In the genomic region with DNA sequence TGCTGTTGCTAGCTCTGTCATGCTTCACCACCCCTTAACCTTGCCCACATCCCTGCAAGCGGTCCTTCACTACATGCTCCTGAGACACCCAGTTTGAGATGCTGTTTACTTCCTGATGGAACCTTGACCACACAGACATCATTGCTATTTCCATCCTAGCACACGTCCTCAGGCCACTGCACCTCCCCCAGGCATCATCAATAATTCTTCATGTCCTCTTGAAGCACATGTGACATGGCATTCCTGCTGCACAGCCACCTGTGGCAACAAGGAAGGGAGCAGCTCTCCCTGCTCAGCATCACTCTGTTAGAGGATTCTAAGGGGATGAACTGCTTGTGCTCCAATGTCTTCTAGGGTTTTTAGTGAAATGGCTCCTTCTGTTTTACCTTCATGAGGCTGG, we compare ENCODE assay signal across 19 cellular contexts. TPM values are rescaled to one million over a fixed set of nuclear protein-coding genes. Genes with fewer than 3 reads are reported as not detected.
DNase-seq lines count a peak whose midpoint lies in the region; ATAC-seq, FAIRE-seq and TF ChIP-seq lines count a peak whose summit lies in the region.
"Had no signal": no experiment of that assay in that cellular context is flagged by ENCODE, and none has a peak within 500 bp of the region (broad histone marks: within the 10 kb centered on the region; RNA-seq: fewer than 3 reads in every experiment).

No MANE protein-coding gene starts in this region.

- in situ Hi-C loops in GM12878 (cut with MboI), result no loop called here
- in situ Hi-C loops in G401 (cut with HindIII; ENCODE audit: low sequenced_read_pairs), result no loop called here

- H3K4me2 ChIP-seq in A549, result no peak overlapping the region
- no peak overlapping the region for H3K4me2 ChIP-seq in GM12878 (ENCODE audit: control insufficient read depth, insufficient read depth)

- FAIRE-seq in A549 (lab: Jason Lieb, UNC) (no peak), GM12878 (lab: Jason Lieb, UNC) (no peak)
- FAIRE-seq: colon, endometrium had no signal

- no peaks in the 10 kb centered on the region for H3K79me2 ChIP-seq in GM12878 (ENCODE audit: control insufficient read depth, insufficient read depth, low read length)

- SMC1A ChIA-PET in GM12878 (lab: Charles Lee; ENCODE audit: uncharacterized antibody, unreplicated experiment), result interaction anchor here (1.0 to 2.0 kb wide), 3 partner anchors 120 to 375 kb away, joined by 3 to 5 read pairs (median 3); no protein-coding TSS in a partner anchor

- no peak overlapping the region for H2AFZ ChIP-seq in GM12878 (ENCODE audit: control insufficient read depth, low read depth, low read length)

- TF ChIP-seq POLR2A in A549 (IDR thresholded peaks at IDR 0.05; ENCODE audit: low read length) (no peak), GM12878 (IDR thresholded peaks at IDR 0.05; ENCODE audit: low read depth, low read length) (no peak), right lobe of liver (IDR thresholded peaks at IDR 0.05) (no peak)

- intact Hi-C loops in GM12878 (cut with micrococcal nuclease; ENCODE audit: unreplicated experiment), result no loop called here
- intact Hi-C loops in right lobe of liver (cut with DNase I), result no loop called here

- TF ChIP-seq EP300 in A549 (IDR thresholded peaks at IDR 0.05) (no peak), GM12878 (IDR thresholded peaks at IDR 0.05; ENCODE audit: borderline replicate concordance in 1 of 2, control insufficient read depth in 1 of 2, low read depth in 2 of 2, low read length in 2 of 2) (no peak)

- 58% methylated on average over 2 of the region's 2 CpGs for WGBS in A549 (ENCODE audit: missing lambda C conversion rate)
- WGBS in GM12878 (ENCODE audit: insufficient coverage, insufficient replicate concordance, low lambda C conversion rate, missing lambda C conversion rate), result 3% methylated on average over 2 of the region's 2 CpGs
- 0% methylated on average over 1 of the region's 2 CpGs for WGBS in right lobe of liver (ENCODE audit: insufficient coverage, low coverage, low lambda C conversion rate, missing lambda C conversion rate)

- no peak overlapping the region for H3K9ac ChIP-seq in GM12878 (ENCODE audit: control insufficient read depth, insufficient read depth, low read length)

- no peaks in the 10 kb centered on the region for H4K20me1 ChIP-seq in GM12878 (ENCODE audit: control insufficient read depth, insufficient read depth)

- TF ChIP-seq RAD21 in A549 (conservative IDR thresholded peaks at IDR 0.05 in 1 of 2, IDR thresholded peaks at IDR 0.05 in 1 of 2) (no peak), GM12878 (IDR thresholded peaks at IDR 0.05; ENCODE audit: insufficient read depth, low read depth, low read length) (no peak)

- peaks cover 4% of the 10 kb centered on the region; the same call in 2 of the 3 replicates for H3K9me3 ChIP-seq in A549
- H3K9me3 ChIP-seq in HEK293 (ENCODE audit: control insufficient read depth, insufficient read depth, low read depth, low read length), result no peaks in the 10 kb centered on the region
- no peaks in the 10 kb centered on the region for H3K9me3 ChIP-seq in GM12878 (replicated peaks; ENCODE audit: control insufficient read depth, insufficient read depth, low read length)
- H3K9me3 ChIP-seq in right lobe of liver, result no peaks in the 10 kb centered on the region
- H3K9me3 ChIP-seq: upper lobe of left lung had no signal

- TF ChIP-seq CTCF in A549 (IDR thresholded peaks at IDR 0.05) (no peak), HEK293 (tag by site-specific recombination; IDR thresholded peaks at IDR 0.05) (no peak), GM12878 (IDR thresholded peaks at IDR 0.05 in 2 of 3, conservative IDR thresholded peaks at IDR 0.05 in 1 of 3; ENCODE audit: control insufficient read depth in 2 of 3, extremely low read depth in 1 of 3, insufficient read depth in 1 of 3, low read depth in 3 of 3, low read length in 3 of 3) (no peak), right lobe of liver (IDR thresholded peaks at IDR 0.05) (no peak)

- DNase-seq in A549 (ENCODE audit: low read depth in 1 of 2, low spot score in 1 of 2) (no peak), GM12878 (ENCODE audit: low read depth, low spot score) (no peak), right lobe of liver (no peak), G401 (ENCODE audit: low spot score) (no peak), SW480 (ENCODE audit: low spot score) (no peak)
- no peak for DNase-seq in stimulated activated CD4-positive, alpha-beta T cell treated with anti-CD3 and anti-CD28 coated beads, Interleukin-15, amount 100 ng/mL, for 24 hours
- DNase-seq: activated naive CD4-positive, alpha-beta T cell treated with anti-CD3 and anti-CD28 coated beads, Interleukin-2, amount 50 U/mL, for 16 hours; CD4-positive, alpha-beta T cell; HFFc6; hippocampal formation; left cardiac atrium; Right ventricle myocardium superior; stimulated activated naive CD4-positive, alpha-beta T cell treated with Interleukin-2 at 50 U/mL for 16 hours; T-cell; upper lobe of left lung had no signal

- H3K4me3 ChIP-seq in A549 (no peak overlapping the region), HEK293 (ENCODE audit: low read depth, low read length) (no peak overlapping the region), GM12878 (no peak overlapping the region), right lobe of liver (no peak overlapping the region)
- H3K4me3 ChIP-seq: upper lobe of left lung had no signal

- BruUV-seq in GM12878 (replicated peaks; lab: Mats Ljungman, UMichigan), result no TSS peak

- CTCF ChIA-PET in A549 (lab: Yijun Ruan, JAX), result interaction anchor here (0.6 to 10.4 kb wide), 5 partner anchors 9 to 168 kb away, joined by 3 to 95 read pairs (median 5); a partner anchor contains a TSS
- CTCF ChIA-PET in HEK293 (lab: Yijun Ruan, JAX), result no interaction called here
- CTCF ChIA-PET in GM12878 (lab: Yijun Ruan, JAX), result interaction anchor here (1.4 kb wide), 1 partner anchor 11 kb away, joined by 3 read pairs; no protein-coding TSS in a partner anchor

- RAD21 ChIA-PET in GM12878 (lab: Charles Lee; ENCODE audit: unreplicated experiment), result interaction anchor here (1.3 kb wide), 1 partner anchor 165 kb away, joined by 5 read pairs; no protein-coding TSS in a partner anchor

- POLR2A ChIA-PET in A549 (lab: Yijun Ruan, JAX) (no interaction called here), HEK293 (lab: Yijun Ruan, JAX) (no interaction called here), GM12878 (lab: Charles Lee) (no interaction called here)

- no peak; a peak in 1 of 6 replicates for ATAC-seq in A549
- ATAC-seq in GM12878, result 0 out of 3 replicates have a peak, but pooled peaks have one; percentile 36
- ATAC-seq in right lobe of liver, result peak in 3 of 4 donors; percentile 5 to 15 (median 13)
- no peak for ATAC-seq in GM21515 (IDR thresholded peaks at IDR 0.05; ENCODE audit: unreplicated experiment)
- ATAC-seq: left cardiac atrium, T-cell had no signal

- H3K27ac ChIP-seq in A549 (peak overlapping the region; percentile 27 to 66), HEK293 (ENCODE audit: extremely low read depth, low read depth, low read length) (no peak overlapping the region), GM12878 (ENCODE audit: control insufficient read depth, insufficient read depth) (no peak overlapping the region), right lobe of liver (peak overlapping the region in 2 of 3 donors; percentile 17 to 41)

- H3K36me3 ChIP-seq in HEK293 (ENCODE audit: control insufficient read depth in 2 of 2, insufficient read depth in 1 of 2, low read length in 2 of 2) (no peaks in the 10 kb centered on the region), GM12878 (ENCODE audit: control insufficient read depth in 2 of 2, insufficient read depth in 2 of 2, low read length in 1 of 2) (no peaks in the 10 kb centered on the region), right lobe of liver (no peaks in the 10 kb centered on the region)
- H3K36me3 ChIP-seq: upper lobe of left lung had no signal

- peaks cover 44% of the 10 kb centered on the region for H3K4me1 ChIP-seq in A549
- H3K4me1 ChIP-seq in HEK293 (ENCODE audit: control insufficient read depth, insufficient read depth, low read length), result no peaks in the 10 kb centered on the region
- H3K4me1 ChIP-seq in GM12878 (ENCODE audit: control insufficient read depth, insufficient read depth, low read length), result no peaks in the 10 kb centered on the region
- H3K4me1 ChIP-seq in right lobe of liver, result peaks cover 0 to 27% (median 6%) of the 10 kb centered on the region in 4 donors

- H3K27me3 ChIP-seq in GM12878 (replicated peaks in 1 of 2; ENCODE audit: control insufficient read depth in 2 of 2, insufficient read depth in 2 of 2, low read length in 1 of 2), result no peaks in the 10 kb centered on the region
- no peaks in the 10 kb centered on the region for H3K27me3 ChIP-seq in right lobe of liver
- H3K27me3 ChIP-seq: upper lobe of left lung had no signal

TF ChIP-seq in A549, 52 proteins besides CTCF, POLR2A, EP300 and RAD21 (continues in another document):
- no peak for TF ChIP-seq RFX5 (IDR thresholded peaks at IDR 0.05)

TF ChIP-seq in HEK293, 187 proteins besides CTCF, POLR2A, EP300 and RAD21 (continues in another document):
- TF ChIP-seq SP3 (tag by site-specific recombination; IDR thresholded peaks at IDR 0.05), result no peak

TF ChIP-seq in GM12878, 131 proteins besides CTCF, POLR2A, EP300 and RAD21 (continues in another document):
- TF ChIP-seq MEF2B (IDR thresholded peaks at IDR 0.05; ENCODE audit: partially characterized antibody, poor library complexity, severe bottlenecking), result no peak

RNA-seq across cellular contexts. Expression of a gene that starts 26.1 kb away (rescaled TPM):
- polyA plus RNA-seq in A549 (2011; rRNA removed) (115 and 119 TPM in 2 replicates), A549 (2017; fragmentation: RNase III; extraction: RNeasy Plus Mini Kit Qiagen cat#74134 plus additional on column Dnase treatment) (34.1 to 36.9 TPM (median 35.9 TPM) in 3 replicates), GM12878 (2011; rRNA removed) (60.9 and 76.3 TPM in 2 replicates), GM12878 (2014; fragmentation: Illumina TruSeq; extraction: Trizol) (11.3 and 13.5 TPM in 2 replicates), GM12878 (2014; fragmentation: Nextera tagmentation; extraction: Ambion mirVana) (1 to 10 TPM; 5.6 to 7.5 TPM), GM12878 (2014; rRNA removed) (8.4 and 9.6 TPM in 2 replicates), GM12878 (2016; fragmentation: Nextera tagmentation; extraction: Ambion mirVana) (1 to 10 TPM; 5.2 to 6.3 TPM)
- 48.7 and 50.3 TPM in 2 replicates for polyA plus RNA-seq in A549 (2012; cell fraction: cytosol; rRNA removed)
- 37.9 and 52.9 TPM in 2 replicates for polyA plus RNA-seq in A549 (2012; cell fraction: nucleus; rRNA removed)
- polyA minus RNA-seq in A549 (2011; rRNA and poly(A)+ RNA removed), result 59.3 and 67.7 TPM in 2 replicates
- 208 and 222 TPM in 2 replicates for total RNA-seq in GM12878 (2013; cell fraction: nucleolus; rRNA removed)
- total RNA-seq in GM12878 (2014; rRNA removed) (11.0 and 12.0 TPM in 2 replicates), GM12878 (2014; rRNA removed; fragmentation: Illumina TruSeq; extraction: Trizol) (10.7 and 12.0 TPM in 2 replicates), GM12878 (2021) (9.7 and 11.4 TPM in 2 replicates), right lobe of liver (10 to 100 TPM in 4 of 6 experiments, 1 to 10 TPM in 2; 8.6 to 22.2 (median 10.9) TPM)
- polyA plus RNA-seq in GM12878 (2011; ENCODE audit: low read depth), result 3.8 TPM
- polyA plus RNA-seq in GM12878 (2011; cell fraction: cytosol; rRNA removed), result 31.9 and 36.9 TPM in 2 replicates
- 55.5 and 60.3 TPM in 2 replicates for polyA plus RNA-seq in GM12878 (2011; cell fraction: nucleus; rRNA removed)
- 4.4 and 5.5 TPM in 2 replicates for polyA plus RNA-seq in GM12878 (2012)
- 62.2 and 83.2 TPM in 2 replicates for polyA minus RNA-seq in GM12878 (2011; rRNA and poly(A)+ RNA removed)
- 13.5 and 18.3 TPM in 2 replicates for polyA minus RNA-seq in GM12878 (2011; cell fraction: cytosol; rRNA and poly(A)+ RNA removed)
- 42.6 and 63.8 TPM in 2 replicates for polyA minus RNA-seq in GM12878 (2011; cell fraction: nucleus; rRNA and poly(A)+ RNA removed)
- 99.2 and 118 TPM in 2 replicates for total RNA-seq in G401 (2014; rRNA removed; shearing (Covaris generic))

Comparison
In these comparisons a context has a peak if more than half of its experiments do, and no peak if none do; other contexts are left out.
1. ATAC-seq: peak in GM12878 (single experiment) and right lobe of liver (3 of 4); none in A549 (0 of 2) and GM21515 (single experiment).
2. H3K27ac ChIP-seq: peak in A549 (2 of 2) and right lobe of liver (2 of 3); none in HEK293 (single experiment) and GM12878 (single experiment).